Comparison of ENCODE assay signal across 8 cellular contexts in genomic region chr5:37379100-37379628, GRCh38. TPM values are rescaled to one million over a fixed set of nuclear protein-coding genes. Genes with fewer than 3 reads are reported as not detected.
DNase-seq lines count a peak whose midpoint lies in the region; FAIRE-seq and TF ChIP-seq lines count a peak whose summit lies in the region.
"Not testable (repeated sequence)": the region's sequence is repeated elsewhere in the genome, so short reads cannot be mapped to it uniquely, and the experiment has no call there.

TSS of gene WDR70 (plus strand) at chr5:37379318. CDS start at chr5:37379368, 50 bp downstream.

- H3K4ac ChIP-seq in H9 (ENCODE audit: low read depth, low read length): not testable (repeated sequence)

- not testable (repeated sequence) for H3K56ac ChIP-seq in H9 (ENCODE audit: insufficient read length, low read depth, low read length)

- H3K9ac ChIP-seq in H9 (ENCODE audit: extremely low read depth, insufficient read length, low read length): peak within 1 kb of the TSS; percentile 51
- H3K9ac ChIP-seq in subcutaneous abdominal adipose tissue (ENCODE audit: low read length in 5 of 5): peak within 1 kb of the TSS in 4 of 5 donors; percentile 77 to 86 (median 81)

- not testable (repeated sequence) for H4K20me1 ChIP-seq in H9 (ENCODE audit: control insufficient read depth, insufficient read depth, insufficient read length)

- not testable (repeated sequence) for H3K18ac ChIP-seq in H9 (ENCODE audit: insufficient read length, low read depth, low read length)

- H4K91ac ChIP-seq in H9 (ENCODE audit: insufficient read length, low read depth, low read length): not testable (repeated sequence)

- peak within 1 kb of the TSS; percentile 92 to 97 for H3K4me3 Mint-ChIP-seq in H9

- peak within 1 kb of the TSS; percentile 78 for H3K4me2 ChIP-seq in H9 (ENCODE audit: insufficient read depth, insufficient read length, low read length)

- not testable (repeated sequence) for H2BK120ac ChIP-seq in H9 (ENCODE audit: low read depth, low read length, poor library complexity, severe bottlenecking)

- H3K36me3 Mint-ChIP-seq in H9 (ENCODE audit: insufficient read depth in 1 of 3, low read depth in 3 of 3): peaks cover 5 to 14% (median 14%) of the 10 kb centered on the region in 3 experiments; a peak in 6 of 7 replicates

- H4K5ac ChIP-seq in H9 (ENCODE audit: insufficient read length, low read depth, low read length): not testable (repeated sequence)

- TF ChIP-seq CTCF in H9 (conservative IDR thresholded peaks at IDR 0.05) (peak; percentile 71), foreskin fibroblast (IDR thresholded peaks at IDR 0.05; ENCODE audit: low read depth, low read length) (peak; percentile 52)

- not testable (repeated sequence) for H3K4me1 ChIP-seq in H9 (ENCODE audit: insufficient read depth, low read length); neuron (ENCODE audit: insufficient read depth, low read length); subcutaneous abdominal adipose tissue (ENCODE audit: control insufficient read depth in 5 of 5, insufficient read depth in 5 of 5, low read length in 5 of 5)

- peak within 1 kb of the TSS; percentile 64 to 88 for H3K4me3 ChIP-seq in foreskin fibroblast (ENCODE audit: low read depth in 1 of 2, low read length in 2 of 2)
- peak within 1 kb of the TSS; percentile 99 for H3K4me3 ChIP-seq in neuron (ENCODE audit: low read length)
- H3K4me3 ChIP-seq in subcutaneous abdominal adipose tissue (ENCODE audit: low read depth in 1 of 5, low read length in 5 of 5): peak within 1 kb of the TSS; percentile 75 to 86 (median 83)

- H3K9me3 Mint-ChIP-seq in H9: not testable (repeated sequence)

- not testable (repeated sequence) for H2BK15ac ChIP-seq in H9 (ENCODE audit: low read depth, low read length)

- H3K23ac ChIP-seq in H9 (ENCODE audit: insufficient read length, low read depth, low read length): not testable (repeated sequence)

- not testable (repeated sequence) for H3K36me3 ChIP-seq in neuron (ENCODE audit: insufficient read depth, low read length)
- H3K36me3 ChIP-seq in subcutaneous abdominal adipose tissue (ENCODE audit: control insufficient read depth in 5 of 5, insufficient read depth in 5 of 5, low read length in 5 of 5): peaks cover 0 to 21% (median 2%) of the 10 kb centered on the region in 5 donors

- peak; percentile 88 for DNase-seq in H9
- peak; percentile 89 for DNase-seq in M059J (ENCODE audit: low read depth)
- DNase-seq in SIG-M5 (lab: John Stamatoyannopoulos, UW): peak; percentile 79
- peak; percentile 66 for DNase-seq in activated gamma-delta T cell (lab: John Stamatoyannopoulos, UW)
- peak; percentile 87 to 95 for DNase-seq in foreskin fibroblast

- H3T11ph ChIP-seq in H9 (ENCODE audit: low read length): not testable (repeated sequence)

- peak; percentile 95 for FAIRE-seq in G401.6 (lab: Jason Lieb, UNC)

- not testable (repeated sequence) for H3K27me3 ChIP-seq in H9 (ENCODE audit: insufficient read depth, low read length); neuron (ENCODE audit: insufficient read depth, low read length); subcutaneous abdominal adipose tissue (ENCODE audit: control insufficient read depth in 5 of 5, insufficient read depth in 4 of 5, low read length in 5 of 5)

- not testable (repeated sequence) for H3K4me1 Mint-ChIP-seq in H9

- H2BK5ac ChIP-seq in H9 (ENCODE audit: insufficient read length, low read length): not testable (repeated sequence)

- not testable (repeated sequence) for H3K27ac ChIP-seq in H9 (ENCODE audit: insufficient read length, low read depth, low read length)
- H3K27ac ChIP-seq in subcutaneous abdominal adipose tissue (ENCODE audit: low read depth, low read length): peak within 1 kb of the TSS; percentile 54

- peak within 1 kb of the TSS in 2 of 3 experiments; percentile 66 to 94; a peak in 3 of 7 replicates for H3K27ac Mint-ChIP-seq in H9

- not testable (repeated sequence) for H4K8ac ChIP-seq in H9 (replicated peaks; ENCODE audit: insufficient read length, low read depth, low read length)

- H3K23me2 ChIP-seq in H9 (ENCODE audit: insufficient read length, low read depth, low read length, poor library complexity, severe bottlenecking): not testable (repeated sequence)

- not testable (repeated sequence) for H3K27me3 Mint-ChIP-seq in H9 (ENCODE audit: low read depth)

- H2AFZ ChIP-seq in H9 (ENCODE audit: low read length): not testable (repeated sequence)
- peak within 1 kb of the TSS; percentile 76 for H2AFZ ChIP-seq in neuron (ENCODE audit: low read depth, low read length)

- H2BK12ac ChIP-seq in H9 (ENCODE audit: insufficient read length, low read depth, low read length): not testable (repeated sequence)

- H3K79me1 ChIP-seq in H9 (ENCODE audit: insufficient read depth, low read depth, low read length, poor library complexity, severe bottlenecking): not testable (repeated sequence)

- not testable (repeated sequence) for H2BK20ac ChIP-seq in H9 (ENCODE audit: low read depth, low read length, poor library complexity, severe bottlenecking)

- H3K9me3 ChIP-seq in H9 (ENCODE audit: control insufficient read depth, low read depth, low read length); neuron (ENCODE audit: low read length); subcutaneous abdominal adipose tissue (ENCODE audit: control insufficient read depth in 5 of 5, low read length in 5 of 5): not testable (repeated sequence)

- H2AK5ac ChIP-seq in H9 (ENCODE audit: insufficient read length, low read length): not testable (repeated sequence)

- H3K79me2 ChIP-seq in H9 (ENCODE audit: insufficient read depth, low read length): not testable (repeated sequence)

- WGBS in H9 (ENCODE audit: extremely low coverage, insufficient read length, low lambda C conversion rate): no CpG with 5 or more reads among the region's 39 CpGs

- not testable (repeated sequence) for H3K14ac ChIP-seq in H9 (ENCODE audit: insufficient read depth, low read length)

RNA-seq across cellular contexts. Expression of gene WDR70, which starts in this region (rescaled TPM):
- 37.2 and 38.1 TPM in 2 replicates for total RNA-seq in H9 (2021)
- 15.7 and 32.4 TPM in 2 replicates for total RNA-seq in M059J (2014; rRNA removed; shearing (Covaris generic))
